ENCODE assay signal across 18 cellular contexts in genomic region chr4:13347517-13348125, GRCh38.
DNase-seq lines count a peak whose midpoint lies in the region; ATAC-seq lines count a peak whose summit lies in the region.
"Had no signal": no experiment of that assay in that cellular context is flagged by ENCODE, and none has a peak within 500 bp of the region (broad histone marks: within the 10 kb centered on the region; RNA-seq: fewer than 3 reads in every experiment).

No MANE protein-coding gene starts in this region.

- peak; percentile 8 for DNase-seq in GM03348 (ENCODE audit: low spot score)
- peak; percentile 7 for DNase-seq in MG63
- DNase-seq in astrocyte of the hippocampus (ENCODE audit: low read depth, low spot score), result peak; percentile 23
- DNase-seq in NCI-H1436 (lab: John Stamatoyannopoulos, UW), result no peak
- no peak for DNase-seq in effector CD4-positive, alpha-beta T cell
- DNase-seq in OCI-M1 (lab: John Stamatoyannopoulos, UW), result no peak
- DNase-seq: CD8-positive, alpha-beta memory T cell; DND-41; H7; NCI-H1048; NCI-H1694; NCI-H446 treated with DMSO at 0.1 percent for 48 hours; NCI-H82; RPMI8226; SJCRH30; SW 1271 had no signal

- H3K36me3 ChIP-seq in MG63, result no peaks in the 10 kb centered on the region
- H3K36me3 ChIP-seq: BLaER1, SJCRH30 had no signal

- H3K9me3 ChIP-seq in MG63, result no peaks in the 10 kb centered on the region
- H3K9me3 ChIP-seq: BLaER1, SJCRH30 had no signal

- no peak for ATAC-seq in HG02610 (IDR thresholded peaks at IDR 0.05; ENCODE audit: unreplicated experiment)

- H3K27me3 ChIP-seq in MG63, result no peaks in the 10 kb centered on the region
- H3K27me3 ChIP-seq: BLaER1, SJCRH30 had no signal

- no peak overlapping the region for H3K4me3 ChIP-seq in MG63
- H3K4me3 ChIP-seq: BLaER1, SJCRH30 had no signal

Comparison
In these comparisons a context has a peak if more than half of its experiments do, and no peak if none do; other contexts are left out.
1. DNase-seq: peak in GM03348 (single experiment), MG63 (single experiment) and astrocyte of the hippocampus (single experiment); none in NCI-H1436 (single experiment), effector CD4-positive, alpha-beta T cell (single experiment) and OCI-M1 (single experiment).